ENCODE assay signal across 12 cellular contexts in genomic region chr5:154309361-154309725, GRCh38.
DNase-seq lines count a peak whose midpoint lies in the region; ATAC-seq and TF ChIP-seq lines count a peak whose summit lies in the region.
"Had no signal": no experiment of that assay in that cellular context is flagged by ENCODE, and none has a peak within 500 bp of the region (broad histone marks: within the 10 kb centered on the region; RNA-seq: fewer than 3 reads in every experiment).

No MANE protein-coding gene starts in this region.

- peak overlapping the region; percentile 75 for H2BK5ac ChIP-seq in IMR-90 (ENCODE audit: low read depth, low read length, poor library complexity, severe bottlenecking)
- H2BK5ac ChIP-seq in mesenchymal stem cell (ENCODE audit: low read depth, low read length, poor library complexity, severe bottlenecking): no peak overlapping the region

- H3K14ac ChIP-seq in IMR-90 (replicated peaks; ENCODE audit: low read depth, low read length): peak overlapping the region; percentile 78
- no peak overlapping the region for H3K14ac ChIP-seq in mesenchymal stem cell (ENCODE audit: low read length in 2 of 2)

- H4K91ac ChIP-seq in IMR-90 (ENCODE audit: insufficient read depth, low read depth, low read length) (peak overlapping the region; percentile 45; the same call in 1 of the 2 replicates), mesenchymal stem cell (ENCODE audit: low read length) (no peak overlapping the region)

- H4K8ac ChIP-seq in IMR-90 (ENCODE audit: low read depth in 2 of 2, low read length in 2 of 2): peak overlapping the region in 1 of 2 experiments; percentile 60; a peak in 1 of 4 replicates
- H4K8ac ChIP-seq in mesenchymal stem cell (ENCODE audit: low read length): no peak overlapping the region

- H3K4me2 ChIP-seq in IMR-90 (ENCODE audit: low read depth, low read length) (no peak overlapping the region), mesenchymal stem cell (ENCODE audit: low read length, poor library complexity, severe bottlenecking) (no peak overlapping the region), MM.1S (ENCODE audit: low read depth, low read length) (no peak overlapping the region)

- H3K4me1 ChIP-seq in IMR-90 (ENCODE audit: control insufficient read depth, insufficient read depth, low read length) (peaks cover 10% of the 10 kb centered on the region), mesenchymal stem cell (ENCODE audit: control insufficient read depth, insufficient read depth, low read depth, low read length) (peaks cover 10% of the 10 kb centered on the region), MM.1S (ENCODE audit: low read length) (peaks cover 17% of the 10 kb centered on the region)
- H3K4me1 ChIP-seq: right lobe of liver had no signal

- peaks cover 16% of the 10 kb centered on the region for H3K9me1 ChIP-seq in IMR-90 (ENCODE audit: insufficient read depth, low read length)

- POLR2A ChIA-PET in BJ (lab: Charles Lee): no interaction called here
- POLR2A ChIA-PET in IMR-90 (lab: Charles Lee; ENCODE audit: unreplicated experiment): no interaction called here
- POLR2A ChIA-PET in RWPE1 (lab: Yijun Ruan, JAX; ENCODE audit: low non-redundant PET): no interaction called here

- H4K20me1 ChIP-seq in IMR-90 (ENCODE audit: insufficient read depth, low read length) (peaks cover 7% of the 10 kb centered on the region; the same call in 1 of the 2 replicates), MM.1S (ENCODE audit: insufficient read depth, low read length) (no peaks in the 10 kb centered on the region)

- H2BK15ac ChIP-seq in IMR-90 (ENCODE audit: low read depth, low read length) (peak overlapping the region; percentile 30; the same call in 1 of the 3 replicates), mesenchymal stem cell (ENCODE audit: low read depth, poor library complexity, severe bottlenecking) (no peak overlapping the region)

- no peak overlapping the region for H2BK12ac ChIP-seq in mesenchymal stem cell (ENCODE audit: low read length in 2 of 2)

- no TSS peak for BruUV-seq in IMR-90 (replicated peaks; lab: Mats Ljungman, UMichigan)

- in situ Hi-C loops in IMR-90 (cut with MboI; ENCODE audit: low sequenced_read_pairs) (no loop called here), astrocyte of the spinal cord (cut with HindIII; ENCODE audit: low sequenced_read_pairs) (no loop called here)

- H3F3A ChIP-seq in MM.1S (ENCODE audit: insufficient read depth, low read length): no peaks in the 10 kb centered on the region; the same call in 1 of the 2 replicates

- H2AK5ac ChIP-seq in IMR-90 (ENCODE audit: low read depth, low read length) (peak overlapping the region; percentile 65; the same call in 1 of the 2 replicates), mesenchymal stem cell (ENCODE audit: low read length, severe bottlenecking) (peak overlapping the region; percentile 55)

- peak overlapping the region; percentile 74 for H2AK9ac ChIP-seq in IMR-90 (replicated peaks; ENCODE audit: low read depth, low read length, poor library complexity)

- TF ChIP-seq POLR2A in IMR-90 (IDR thresholded peaks at IDR 0.05; ENCODE audit: low read depth, low read length): no peak

- H3K18ac ChIP-seq in IMR-90 (ENCODE audit: low read depth, low read length): peak overlapping the region; percentile 9; the same call in 1 of the 2 replicates
- no peak overlapping the region for H3K18ac ChIP-seq in mesenchymal stem cell (ENCODE audit: low read depth in 1 of 2, low read length in 2 of 2)

- dilution Hi-C loops in IMR-90 (cut with HindIII; ENCODE audit: low sequenced_read_pairs, unreplicated experiment): no loop called here

- 0 out of 2 replicates have a peak, but pooled peaks cover 3% of the 10 kb centered on the region for H3K79me2 ChIP-seq in MM.1S (ENCODE audit: low read length)

- H2AFZ ChIP-seq in IMR-90 (replicated peaks; ENCODE audit: low read length, poor library complexity) (no peak overlapping the region), mesenchymal stem cell (ENCODE audit: low read depth, low read length) (no peak overlapping the region), MM.1S (ENCODE audit: low read length) (no peak overlapping the region)

- H2BK120ac ChIP-seq in IMR-90 (ENCODE audit: low read depth, low read length): peak overlapping the region; percentile 69
- no peak overlapping the region for H2BK120ac ChIP-seq in mesenchymal stem cell (ENCODE audit: low read depth, low read length)

- H3K9me3 ChIP-seq in IMR-90 (ENCODE audit: control insufficient read depth, insufficient read depth, low read length) (0 out of 2 replicates have a peak, but pooled peaks cover 3% of the 10 kb centered on the region), mesenchymal stem cell (ENCODE audit: control insufficient read depth, low read length) (no peaks in the 10 kb centered on the region), MM.1S (replicated peaks; ENCODE audit: insufficient read depth, low read length) (no peaks in the 10 kb centered on the region)
- H3K9me3 ChIP-seq: mucosa of descending colon, right lobe of liver had no signal

- CTCF ChIA-PET in BJ (lab: Yijun Ruan, JAX) (interaction anchor here (1.2 to 1.6 kb wide), 3 partner anchors 12 to 22 kb away, joined by 3 to 5 read pairs (median 4); no protein-coding TSS in a partner anchor), IMR-90 (lab: Yijun Ruan, JAX) (interaction anchor here (0.8 kb wide), 1 partner anchor 96 kb away, joined by 3 read pairs; no protein-coding TSS in a partner anchor), RWPE1 (lab: Yijun Ruan, JAX) (no interaction called here)

- H3K23ac ChIP-seq in IMR-90 (ENCODE audit: low read depth, low read length) (peak overlapping the region; percentile 58), mesenchymal stem cell (ENCODE audit: low read length in 2 of 2) (no peak overlapping the region)

- H3K79me1 ChIP-seq in IMR-90 (ENCODE audit: low read depth in 1 of 2, low read length in 2 of 2) (peaks cover 22 to 41% of the 10 kb centered on the region in 2 experiments), mesenchymal stem cell (replicated peaks; ENCODE audit: low read length, poor library complexity, severe bottlenecking) (peaks cover 8% of the 10 kb centered on the region)

- no peak overlapping the region for H3K4me3 ChIP-seq in BJ (ENCODE audit: low read depth, low read length)
- no peak overlapping the region for H3K4me3 ChIP-seq in IMR-90 (ENCODE audit: insufficient read depth, low read depth, low read length)
- no peak overlapping the region for H3K4me3 ChIP-seq in astrocyte of the spinal cord (ENCODE audit: low read depth, low read length)
- H3K4me3 ChIP-seq in mesenchymal stem cell (ENCODE audit: insufficient read depth in 1 of 2, low read depth in 1 of 2, low read length in 2 of 2): no peak overlapping the region
- H3K4me3 ChIP-seq in MM.1S (ENCODE audit: low read length): no peak overlapping the region
- H3K4me3 ChIP-seq: mucosa of descending colon, right lobe of liver had no signal

- intact Hi-C loops in IMR-90 (cut with micrococcal nuclease): no loop called here

- H3K27ac ChIP-seq in IMR-90 (ENCODE audit: insufficient read depth, low read length) (peak overlapping the region; percentile 19; the same call in 1 of the 2 replicates), mesenchymal stem cell (ENCODE audit: low read length, poor library complexity, severe bottlenecking) (peak overlapping the region; percentile 89), MM.1S (ENCODE audit: low read length) (no peak overlapping the region), RWPE1 (no peak overlapping the region)
- H3K27ac ChIP-seq: right lobe of liver had no signal

- H3K36me3 ChIP-seq in BJ (ENCODE audit: control insufficient read depth, insufficient read depth, low read length) (no peaks in the 10 kb centered on the region), IMR-90 (ENCODE audit: control insufficient read depth, insufficient read depth, low read length) (no peaks in the 10 kb centered on the region), mesenchymal stem cell (ENCODE audit: control insufficient read depth in 1 of 2, insufficient read depth in 2 of 2, low read depth in 1 of 2, low read length in 2 of 2) (no peaks in the 10 kb centered on the region), MM.1S (replicated peaks; ENCODE audit: insufficient read depth, low read length) (no peaks in the 10 kb centered on the region)
- H3K36me3 ChIP-seq: right lobe of liver had no signal

- no peak overlapping the region for H3K56ac ChIP-seq in IMR-90 (ENCODE audit: extremely low read depth, insufficient read depth, low read length)

- no peak overlapping the region for H4K5ac ChIP-seq in IMR-90 (ENCODE audit: low read depth, low read length)

- no peak for TF ChIP-seq CTCF in BJ (IDR thresholded peaks at IDR 0.05; ENCODE audit: insufficient read depth, low read depth, low read length)
- no peak for TF ChIP-seq CTCF in IMR-90 (conservative IDR thresholded peaks at IDR 0.05; ENCODE audit: low read depth, low read length)
- TF ChIP-seq CTCF in astrocyte of the spinal cord (IDR thresholded peaks at IDR 0.05; ENCODE audit: low read depth, low read length): no peak
- TF ChIP-seq CTCF in MM.1S (IDR thresholded peaks at IDR 0.05; ENCODE audit: low read length): no peak
- no peak for TF ChIP-seq CTCF in RWPE1 (conservative IDR thresholded peaks at IDR 0.05; ENCODE audit: low read depth)

- H3K9me2 ChIP-seq in MM.1S (replicated peaks; ENCODE audit: insufficient read depth, low read length): no peaks in the 10 kb centered on the region

- H3K27me3 ChIP-seq in BJ (ENCODE audit: control insufficient read depth, insufficient read depth, low read length) (no peaks in the 10 kb centered on the region), IMR-90 (ENCODE audit: control insufficient read depth, insufficient read depth, low read length) (no peaks in the 10 kb centered on the region), mesenchymal stem cell (ENCODE audit: control insufficient read depth in 1 of 2, insufficient read depth in 1 of 2, low read length in 2 of 2) (no peaks in the 10 kb centered on the region), MM.1S (replicated peaks; ENCODE audit: insufficient read depth, low read length) (no peaks in the 10 kb centered on the region)
- H3K27me3 ChIP-seq: right lobe of liver had no signal

- WGBS in IMR-90 (ENCODE audit: extremely low coverage in 2 of 2, insufficient read length in 1 of 2), 2 experiments: 92% methylated on average over 2 of the region's 2 CpGs; no CpG with 5 or more reads in 1 of the 2 experiments
- 75% methylated on average over 2 of the region's 2 CpGs for WGBS in mesenchymal stem cell

- H3K4ac ChIP-seq in IMR-90 (ENCODE audit: low read depth, low read length) (peak overlapping the region; percentile 76), mesenchymal stem cell (ENCODE audit: low read depth in 1 of 2, low read length in 2 of 2) (no peak overlapping the region)

- H2BK20ac ChIP-seq in IMR-90 (ENCODE audit: low read depth, low read length): peak overlapping the region; percentile 61

- ATAC-seq in IMR-90 (ENCODE audit: low read depth): peak; percentile 83
- ATAC-seq: CD8-positive, alpha-beta T cell; mucosa of descending colon; right lobe of liver had no signal

- H3K9ac ChIP-seq in IMR-90 (ENCODE audit: low read depth, low read length) (no peak overlapping the region), mesenchymal stem cell (ENCODE audit: low read length) (no peak overlapping the region), MM.1S (ENCODE audit: low read length) (no peak overlapping the region)

- no peak for TF ChIP-seq RAD21 in IMR-90 (IDR thresholded peaks at IDR 0.05; ENCODE audit: low read length)

- DNase-seq in BJ (ENCODE audit: low read depth) (peak; percentile 15), IMR-90 (peak; percentile 60), astrocyte of the spinal cord (ENCODE audit: low read depth, low spot score) (peak; percentile 55), mesenchymal stem cell (peak; percentile 32), OCI-M1 (lab: John Stamatoyannopoulos, UW) (no peak), MM.1S (no peak), HuH-7 (ENCODE audit: low spot score) (no peak), RWPE1 (ENCODE audit: low spot score) (no peak)
- DNase-seq: activated T-cell treated with anti-CD3 and anti-CD28 coated beads for 4 hours, mucosa of descending colon, right lobe of liver had no signal

Comparison
In these comparisons a context has a peak if more than half of its experiments do, and no peak if none do; other contexts are left out.
1. DNase-seq: peak in BJ (single experiment), IMR-90 (single experiment), astrocyte of the spinal cord (single experiment) and mesenchymal stem cell (single experiment); none in OCI-M1 (single experiment), MM.1S (single experiment), HuH-7 (single experiment) and RWPE1 (single experiment).
2. H3K27ac ChIP-seq: peak in IMR-90 (single experiment) and mesenchymal stem cell (single experiment); none in MM.1S (single experiment) and RWPE1 (single experiment).